Comparison of ENCODE assay signal across 9 cellular contexts in the genomic region with DNA sequence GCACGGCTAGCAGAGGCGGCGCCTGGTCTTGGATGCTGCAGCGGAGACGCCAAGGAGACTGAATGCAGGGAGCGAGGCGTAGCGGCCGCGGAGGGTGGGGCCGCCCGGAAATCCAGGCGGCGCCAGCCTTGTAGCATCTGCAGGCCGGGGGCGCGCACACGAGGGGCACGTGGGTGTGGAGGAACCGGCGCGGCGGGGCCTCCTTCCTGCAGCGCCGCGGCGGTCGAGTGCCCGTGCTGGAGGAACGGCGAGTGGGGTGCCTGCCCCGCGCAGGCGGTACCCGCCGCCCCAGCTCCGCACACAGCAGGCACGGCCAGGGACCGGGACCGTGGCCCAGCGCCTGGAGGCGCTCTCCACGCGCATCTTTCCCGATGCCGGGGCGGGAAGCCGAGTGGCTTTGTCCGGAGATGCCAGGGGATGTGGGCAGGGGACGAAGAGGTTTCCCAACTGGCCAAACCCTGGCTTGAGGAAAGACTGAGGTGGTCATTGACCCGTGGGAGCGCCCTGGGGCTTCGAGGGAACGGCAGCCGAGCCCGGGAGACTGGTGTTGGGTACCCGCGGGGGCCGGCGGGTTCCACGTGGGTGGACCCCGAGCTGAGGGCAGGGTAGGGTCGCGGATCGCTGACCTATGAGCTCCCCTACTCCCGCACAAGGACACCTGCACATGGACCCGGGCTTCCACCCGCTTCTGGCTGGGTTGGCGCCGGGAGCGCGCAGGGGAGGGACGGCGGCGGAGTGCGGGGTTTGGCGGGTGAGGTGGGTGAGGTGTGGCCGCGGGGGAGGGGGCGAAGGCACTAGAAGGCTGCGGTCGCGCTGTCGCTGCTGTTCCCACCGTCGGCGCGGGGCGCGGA.
DNase-seq lines count a peak whose midpoint lies in the region; ATAC-seq and TF ChIP-seq lines count a peak whose summit lies in the region.
"Had no signal": no experiment of that assay in that cellular context is flagged by ENCODE, and none has a peak within 500 bp of the region (broad histone marks: within the 10 kb centered on the region; RNA-seq: fewer than 3 reads in every experiment).

No MANE protein-coding gene starts in this region.

- no peak for TF ChIP-seq CTCF in BE2C (IDR thresholded peaks at IDR 0.05; ENCODE audit: low read depth, low read length)
- no peak for TF ChIP-seq CTCF in colonic mucosa (IDR thresholded peaks at IDR 0.05)
- TF ChIP-seq CTCF in nephron progenitor cell (IDR thresholded peaks at IDR 0.05): no peak

- intact Hi-C loops in colonic mucosa (cut with DNase I): no loop called here

- no peak overlapping the region for H3K27ac Mint-ChIP-seq in nephron progenitor cell

- H3K4me1 Mint-ChIP-seq in nephron progenitor cell: peaks cover 43% of the 10 kb centered on the region

- DNase-seq in BE2C (peak; percentile 46), RPMI7951 (ENCODE audit: low read depth) (peak; percentile 74), colonic mucosa (no peak), nephron progenitor cell (peak; percentile 63), Kasumi-1 (lab: John Stamatoyannopoulos, UW) (no peak), HuH-7.5 (ENCODE audit: low spot score) (no peak)

- H3K9ac ChIP-seq in colonic mucosa (ENCODE audit: low read depth in 2 of 2, low read length in 2 of 2): no peak overlapping the region

- H3K4me3 Mint-ChIP-seq in nephron progenitor cell: peak overlapping the region; percentile 82

- H3K4me3 ChIP-seq in BE2C (ENCODE audit: low read depth, low read length) (peak overlapping the region; percentile 59), colonic mucosa (peak overlapping the region; percentile 2)

- ATAC-seq in GM18502 (IDR thresholded peaks at IDR 0.05; ENCODE audit: poor library complexity, unreplicated experiment): peak; percentile 24
- no peak for ATAC-seq in HG02588 (IDR thresholded peaks at IDR 0.05; ENCODE audit: unreplicated experiment)

- no peak overlapping the region for H3K27ac ChIP-seq in colonic mucosa
- H3K27ac ChIP-seq: neutrophil had no signal

- peaks cover 81% of the 10 kb centered on the region for H3K27me3 Mint-ChIP-seq in nephron progenitor cell (ENCODE audit: low read depth, poor library complexity)

- H3K27me3 ChIP-seq in BE2C (peaks cover 8% of the 10 kb centered on the region), colonic mucosa (peaks cover 78% of the 10 kb centered on the region)

- peaks cover 12% of the 10 kb centered on the region for H3K36me3 Mint-ChIP-seq in nephron progenitor cell (ENCODE audit: low read depth)

- H3K36me3 ChIP-seq in BE2C: no peaks in the 10 kb centered on the region
- no peaks in the 10 kb centered on the region for H3K36me3 ChIP-seq in colonic mucosa
- H3K36me3 ChIP-seq: neutrophil had no signal

- H3K9me3 ChIP-seq in BE2C: no peaks in the 10 kb centered on the region
- no peaks in the 10 kb centered on the region for H3K9me3 ChIP-seq in colonic mucosa
- H3K9me3 ChIP-seq: neutrophil had no signal

- peaks cover 41% of the 10 kb centered on the region for H3K9me3 Mint-ChIP-seq in nephron progenitor cell

- H3K4me1 ChIP-seq in BE2C: no peaks in the 10 kb centered on the region
- H3K4me1 ChIP-seq in colonic mucosa: peaks cover 6% of the 10 kb centered on the region

Comparison
In these comparisons a context has a peak if more than half of its experiments do, and no peak if none do; other contexts are left out.
1. DNase-seq: peak in BE2C (single experiment), RPMI7951 (single experiment) and nephron progenitor cell (single experiment); none in colonic mucosa (single experiment), Kasumi-1 (0 of 2) and HuH-7.5 (single experiment).